ENCODE assay signal across 8 cellular contexts in the genomic region with DNA sequence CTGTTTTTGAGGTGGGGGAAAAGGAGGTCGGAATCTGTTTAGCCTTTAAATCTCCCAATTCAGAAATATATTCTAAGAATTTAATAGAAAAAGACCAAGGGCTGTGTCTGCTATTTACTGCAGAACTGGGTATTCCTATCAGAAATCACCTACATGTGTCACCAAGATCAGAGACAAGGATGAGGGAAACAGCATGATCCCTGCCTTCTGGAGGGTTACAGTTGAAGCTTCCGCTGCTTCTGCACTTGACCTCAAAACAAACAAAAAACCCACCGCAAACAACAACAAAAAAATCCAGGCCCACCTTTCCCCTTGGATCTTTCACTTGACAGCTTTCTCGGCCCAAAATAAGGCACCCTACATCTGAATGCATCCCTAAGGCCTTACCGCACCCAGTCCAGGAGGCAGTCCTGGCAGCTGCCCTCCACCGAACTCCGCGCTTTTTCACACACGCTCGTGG. TPM values are rescaled to one million over a fixed set of nuclear protein-coding genes. Genes with fewer than 3 reads are reported as not detected.
DNase-seq lines count a peak whose midpoint lies in the region; ATAC-seq and TF ChIP-seq lines count a peak whose summit lies in the region.

No MANE protein-coding gene starts in this region.

- POLR2A ChIA-PET in activated CD4-positive, alpha-beta T cell treated with anti-CD3 and anti-CD28 coated beads for 36 hours (lab: Charles Lee) = interaction anchor here (0.6 kb wide), 1 partner anchor 13 kb away, joined by 3 read pairs; no protein-coding TSS in a partner anchor

- H3K27ac Mint-ChIP-seq in activated CD4-positive, alpha-beta T cell treated with anti-CD3 and anti-CD28 coated beads for 36 hours = no peak overlapping the region
- H3K27ac Mint-ChIP-seq in neural crest cell (ENCODE audit: unreplicated experiment) = peak overlapping the region; percentile 91

- H3K4me3 ChIP-seq in LNCaP clone FGC (ENCODE audit: low read depth, low read length) (peak overlapping the region; percentile 85), duodenal mucosa (ENCODE audit: low read depth in 1 of 2, low read length in 2 of 2) (peak overlapping the region; percentile 30 to 70)

- CTCF ChIA-PET in activated CD4-positive, alpha-beta T cell treated with anti-CD3 and anti-CD28 coated beads for 36 hours (lab: Charles Lee) = interaction anchor here (0.5 to 1.0 kb wide), 2 partner anchors 24 to 193 kb away, joined by 3 to 4 read pairs; no protein-coding TSS in a partner anchor

- TF ChIP-seq CTCF in LNCaP clone FGC (IDR thresholded peaks at IDR 0.05; ENCODE audit: control insufficient read depth, extremely low read depth, insufficient read depth) = no peak
- no peak for TF ChIP-seq CTCF in neural crest cell (conservative IDR thresholded peaks at IDR 0.05)

- peaks cover 44% of the 10 kb centered on the region for H3K27me3 Mint-ChIP-seq in activated CD4-positive, alpha-beta T cell treated with anti-CD3 and anti-CD28 coated beads for 36 hours
- H3K27me3 Mint-ChIP-seq in neural crest cell (ENCODE audit: low read depth) = no peaks in the 10 kb centered on the region

- H3K9ac ChIP-seq in duodenal mucosa (ENCODE audit: low read depth in 1 of 2, low read length in 2 of 2) = no peak overlapping the region

- no peak overlapping the region for H3K27ac ChIP-seq in duodenal mucosa (ENCODE audit: low read depth, low read length)

- DNase-seq in activated CD4-positive, alpha-beta T cell treated with anti-CD3 and anti-CD28 coated beads for 36 hours = no peak
- DNase-seq in activated CD4-positive, alpha-beta T cell treated with anti-CD3 and anti-CD28 coated beads for 1 hour = no peak
- DNase-seq in LNCaP clone FGC (ENCODE audit: low read depth) = no peak
- DNase-seq in neural crest cell (ENCODE audit: low read depth, low spot score) = peak; percentile 8
- no peak for DNase-seq in cortex of kidney (lab: John Stamatoyannopoulos, UW)
- DNase-seq in activated CD4-positive, alpha-beta T cell treated with anti-CD3 and anti-CD28 coated beads for 4 hours = no peak
- no peak for DNase-seq in CD1c-positive myeloid dendritic cell (ENCODE audit: extremely low spot score)

- intact Hi-C loops in activated CD4-positive, alpha-beta T cell treated with anti-CD3 and anti-CD28 coated beads for 36 hours (cut with DNase I, micrococcal nuclease) = loop anchor here (5.0 kb wide), 2 partner anchors 248 to 667 kb away; a partner anchor contains a TSS

- no peaks in the 10 kb centered on the region for H3K36me3 Mint-ChIP-seq in activated CD4-positive, alpha-beta T cell treated with anti-CD3 and anti-CD28 coated beads for 36 hours (ENCODE audit: low read depth)
- H3K36me3 Mint-ChIP-seq in neural crest cell (ENCODE audit: low read depth) = no peaks in the 10 kb centered on the region

- H3K36me3 ChIP-seq in duodenal mucosa (ENCODE audit: control insufficient read depth in 1 of 2, insufficient read depth in 2 of 2, low read length in 2 of 2) = no peaks in the 10 kb centered on the region

- H3K4me3 Mint-ChIP-seq in activated CD4-positive, alpha-beta T cell treated with anti-CD3 and anti-CD28 coated beads for 36 hours = peak overlapping the region; percentile 59
- peak overlapping the region; percentile 98 for H3K4me3 Mint-ChIP-seq in neural crest cell

- peaks cover 0 to 8% of the 10 kb centered on the region in 2 donors for H3K4me1 ChIP-seq in duodenal mucosa (ENCODE audit: control insufficient read depth in 1 of 2, insufficient read depth in 2 of 2, low read length in 2 of 2)

- ATAC-seq in activated CD4-positive, alpha-beta T cell treated with anti-CD3 and anti-CD28 coated beads for 36 hours = no peak

- no peaks in the 10 kb centered on the region for H3K9me3 ChIP-seq in duodenal mucosa (ENCODE audit: control insufficient read depth in 1 of 2, low read length in 2 of 2)

- H3K27me3 ChIP-seq in duodenal mucosa (ENCODE audit: control insufficient read depth in 1 of 2, insufficient read depth in 2 of 2, low read length in 2 of 2) = peaks cover 8 to 9% of the 10 kb centered on the region in 2 donors

- H3K9me3 Mint-ChIP-seq in activated CD4-positive, alpha-beta T cell treated with anti-CD3 and anti-CD28 coated beads for 36 hours (ENCODE audit: low read depth) = no peaks in the 10 kb centered on the region
- H3K9me3 Mint-ChIP-seq in neural crest cell = no peaks in the 10 kb centered on the region

- H3K4me1 Mint-ChIP-seq in activated CD4-positive, alpha-beta T cell treated with anti-CD3 and anti-CD28 coated beads for 36 hours = peaks cover 20% of the 10 kb centered on the region
- H3K4me1 Mint-ChIP-seq in neural crest cell = peaks cover 37% of the 10 kb centered on the region

RNA-seq across cellular contexts. Expression of a gene that starts 0.8 kb away (rescaled TPM):
- total RNA-seq in activated CD4-positive, alpha-beta T cell treated with anti-CD3 and anti-CD28 coated beads for 36 hours = under 1 TPM; 0.80 to 0.84 TPM
- 42.2 and 49.6 TPM in 2 replicates for total RNA-seq in neural crest cell

Comparison
In these comparisons a context has a peak if more than half of its experiments do, and no peak if none do; other contexts are left out.
1. RNA of a gene that starts 0.8 kb away (total RNA-seq): 42.2 to 49.6 TPM in neural crest cell; 0.80 to 0.84 TPM in activated CD4-positive, alpha-beta T cell treated with anti-CD3 and anti-CD28 coated beads for 36 hours; every median in the first group is over 10 times any median in the second.